3 cellular contexts compared by ENCODE assay signal in genomic region chr2:238999290-238999741, GRCh38.
TF ChIP-seq lines count a peak whose summit lies in the region.

No MANE protein-coding gene starts in this region.

TF ChIP-seq in SK-N-SH, 30 proteins besides CTCF, POLR2A, EP300 and RAD21 (continued from another document):
- TF ChIP-seq, protein P1, sequence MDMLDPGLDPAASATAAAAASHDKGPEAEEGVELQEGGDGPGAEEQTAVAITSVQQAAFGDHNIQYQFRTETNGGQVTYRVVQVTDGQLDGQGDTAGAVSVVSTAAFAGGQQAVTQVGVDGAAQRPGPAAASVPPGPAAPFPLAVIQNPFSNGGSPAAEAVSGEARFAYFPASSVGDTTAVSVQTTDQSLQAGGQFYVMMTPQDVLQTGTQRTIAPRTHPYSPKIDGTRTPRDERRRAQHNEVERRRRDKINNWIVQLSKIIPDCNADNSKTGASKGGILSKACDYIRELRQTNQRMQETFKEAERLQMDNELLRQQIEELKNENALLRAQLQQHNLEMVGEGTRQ (IDR thresholded peaks at IDR 0.05; ENCODE audit: borderline replicate concordance, low read depth, low read length), result no peak
- no peak for TF ChIP-seq NRF1 (IDR thresholded peaks at IDR 0.05; ENCODE audit: low read depth, low read length)
TF ChIP-seq in SK-N-SH: peak in this region for 1.

TF ChIP-seq in SK-N-SH treated with all-trans-retinoic acid at 6 μM for 48 hours, 23 proteins besides CTCF, POLR2A, EP300 and RAD21 (continued from another document):
- TF ChIP-seq, protein P2, sequence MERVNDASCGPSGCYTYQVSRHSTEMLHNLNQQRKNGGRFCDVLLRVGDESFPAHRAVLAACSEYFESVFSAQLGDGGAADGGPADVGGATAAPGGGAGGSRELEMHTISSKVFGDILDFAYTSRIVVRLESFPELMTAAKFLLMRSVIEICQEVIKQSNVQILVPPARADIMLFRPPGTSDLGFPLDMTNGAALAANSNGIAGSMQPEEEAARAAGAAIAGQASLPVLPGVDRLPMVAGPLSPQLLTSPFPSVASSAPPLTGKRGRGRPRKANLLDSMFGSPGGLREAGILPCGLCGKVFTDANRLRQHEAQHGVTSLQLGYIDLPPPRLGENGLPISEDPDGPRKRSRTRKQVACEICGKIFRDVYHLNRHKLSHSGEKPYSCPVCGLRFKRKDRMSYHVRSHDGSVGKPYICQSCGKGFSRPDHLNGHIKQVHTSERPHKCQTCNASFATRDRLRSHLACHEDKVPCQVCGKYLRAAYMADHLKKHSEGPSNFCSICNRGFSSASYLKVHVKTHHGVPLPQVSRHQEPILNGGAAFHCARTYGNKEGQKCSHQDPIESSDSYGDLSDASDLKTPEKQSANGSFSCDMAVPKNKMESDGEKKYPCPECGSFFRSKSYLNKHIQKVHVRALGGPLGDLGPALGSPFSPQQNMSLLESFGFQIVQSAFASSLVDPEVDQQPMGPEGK (CRISPR knock-in tag; IDR thresholded peaks at IDR 0.05; ENCODE audit: borderline replicate concordance), result no peak
- TF ChIP-seq, protein P3, sequence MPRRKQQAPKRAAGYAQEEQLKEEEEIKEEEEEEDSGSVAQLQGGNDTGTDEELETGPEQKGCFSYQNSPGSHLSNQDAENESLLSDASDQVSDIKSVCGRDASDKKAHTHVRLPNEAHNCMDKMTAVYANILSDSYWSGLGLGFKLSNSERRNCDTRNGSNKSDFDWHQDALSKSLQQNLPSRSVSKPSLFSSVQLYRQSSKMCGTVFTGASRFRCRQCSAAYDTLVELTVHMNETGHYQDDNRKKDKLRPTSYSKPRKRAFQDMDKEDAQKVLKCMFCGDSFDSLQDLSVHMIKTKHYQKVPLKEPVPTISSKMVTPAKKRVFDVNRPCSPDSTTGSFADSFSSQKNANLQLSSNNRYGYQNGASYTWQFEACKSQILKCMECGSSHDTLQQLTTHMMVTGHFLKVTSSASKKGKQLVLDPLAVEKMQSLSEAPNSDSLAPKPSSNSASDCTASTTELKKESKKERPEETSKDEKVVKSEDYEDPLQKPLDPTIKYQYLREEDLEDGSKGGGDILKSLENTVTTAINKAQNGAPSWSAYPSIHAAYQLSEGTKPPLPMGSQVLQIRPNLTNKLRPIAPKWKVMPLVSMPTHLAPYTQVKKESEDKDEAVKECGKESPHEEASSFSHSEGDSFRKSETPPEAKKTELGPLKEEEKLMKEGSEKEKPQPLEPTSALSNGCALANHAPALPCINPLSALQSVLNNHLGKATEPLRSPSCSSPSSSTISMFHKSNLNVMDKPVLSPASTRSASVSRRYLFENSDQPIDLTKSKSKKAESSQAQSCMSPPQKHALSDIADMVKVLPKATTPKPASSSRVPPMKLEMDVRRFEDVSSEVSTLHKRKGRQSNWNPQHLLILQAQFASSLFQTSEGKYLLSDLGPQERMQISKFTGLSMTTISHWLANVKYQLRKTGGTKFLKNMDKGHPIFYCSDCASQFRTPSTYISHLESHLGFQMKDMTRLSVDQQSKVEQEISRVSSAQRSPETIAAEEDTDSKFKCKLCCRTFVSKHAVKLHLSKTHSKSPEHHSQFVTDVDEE (CRISPR knock-in tag; IDR thresholded peaks at IDR 0.05), result no peak
- TF ChIP-seq POU6F1 (CRISPR knock-in tag; IDR thresholded peaks at IDR 0.05; ENCODE audit: borderline replicate concordance, low read depth) (no peak), ZC3H10 (CRISPR knock-in tag; IDR thresholded peaks at IDR 0.05) (no peak), ARNTL (CRISPR knock-in tag; IDR thresholded peaks at IDR 0.05; ENCODE audit: borderline replicate concordance, low read depth) (no peak), ZNF70 (CRISPR knock-in tag; IDR thresholded peaks at IDR 0.05) (no peak)

TF ChIP-seq in liver, 16 proteins besides CTCF, POLR2A, EP300 and RAD21 (continued from another document):
- TF ChIP-seq REST (IDR thresholded peaks at IDR 0.05) (no peak), HNF4G (IDR thresholded peaks at IDR 0.05) (no peak), RXRA (IDR thresholded peaks at IDR 0.05) (peak in 1 of 2 donors; percentile 16), HNF4A (conservative IDR thresholded peaks at IDR 0.05) (peak; percentile 33 to 55), JUND (IDR thresholded peaks at IDR 0.05) (no peak), SP1 (IDR thresholded peaks at IDR 0.05) (no peak)
- TF ChIP-seq, protein P4, sequence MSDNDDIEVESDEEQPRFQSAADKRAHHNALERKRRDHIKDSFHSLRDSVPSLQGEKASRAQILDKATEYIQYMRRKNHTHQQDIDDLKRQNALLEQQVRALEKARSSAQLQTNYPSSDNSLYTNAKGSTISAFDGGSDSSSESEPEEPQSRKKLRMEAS (IDR thresholded peaks at IDR 0.05), result no peak
